In the genomic region with DNA sequence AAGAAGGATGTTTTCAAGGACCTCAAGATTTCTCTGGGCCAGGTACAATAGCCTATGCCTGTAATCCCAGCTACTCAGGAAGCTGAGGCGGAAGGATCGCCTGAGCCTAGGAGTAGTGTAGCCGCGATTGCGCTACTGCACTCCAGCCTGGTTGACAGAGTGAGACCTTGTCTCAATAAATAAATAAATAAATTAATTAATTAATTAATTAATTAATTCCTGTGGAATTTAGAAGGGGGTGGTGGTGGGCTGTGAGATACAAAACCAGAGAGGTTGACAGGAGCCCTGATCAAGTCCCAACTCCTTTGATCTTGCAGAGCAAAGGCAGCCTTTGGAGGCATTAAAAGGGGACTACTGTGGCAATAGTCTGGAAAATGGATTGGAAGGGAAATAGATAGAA, we compare ENCODE assay signal across 29 cellular contexts.
"Had no signal": no experiment of that assay in that cellular context is flagged by ENCODE, and none has a peak within 500 bp of the region (broad histone marks: within the 10 kb centered on the region; RNA-seq: fewer than 3 reads in every experiment).

No MANE protein-coding gene starts in this region.

- H3K9me3 Mint-ChIP-seq: natural killer cell had no signal

- DNase-seq: natural killer cell; occipital lobe; ovary; posterior cingulate gyrus; psoas muscle; right cardiac atrium; right lobe of liver; sigmoid colon; small intestine; stimulated activated CD4-positive, alpha-beta T cell treated with anti-CD3 and anti-CD28 coated beads, Interleukin-15, amount 100 ng/mL, for 24 hours; stimulated activated CD4-positive, alpha-beta T cell treated with anti-CD3 and anti-CD28 coated beads, Interleukin-2, amount 100 ng/mL, for 24 hours; stimulated activated CD4-positive, alpha-beta T cell treated with anti-CD3 and anti-CD28 coated beads, Interleukin-2, amount 100 ng/mL, for 48 hours; stimulated activated CD4-positive, alpha-beta T cell treated with anti-CD3 and anti-CD28 coated beads, Interleukin-4, amount 100 ng/mL, for 24 hours; stimulated activated naive B cell treated with anti-CD40 and anti-IgM and Interleukin-4, amounts not matched to agents 10 μg/mL and 1 μg/mL and 100 μg/mL, for 72 hours; stimulated activated naive CD4-positive, alpha-beta T cell treated with Interleukin-2 at 50 U/mL for 16 hours; stomach; thyroid gland; trophoblast cell; upper lobe of left lung had no signal

- H3K27ac ChIP-seq: neural progenitor cell, ovary, parathyroid adenoma, psoas muscle, right lobe of liver, sigmoid colon, stomach, thoracic aorta, thyroid gland, tibial nerve, upper lobe of left lung, vagina had no signal

- H3K4me1 ChIP-seq: neural progenitor cell, parathyroid adenoma, psoas muscle, right lobe of liver, sigmoid colon, stomach, thyroid gland, tibial nerve, upper lobe of left lung, vagina had no signal

- H3K36me3 ChIP-seq: neural progenitor cell, ovary, right lobe of liver, sigmoid colon, stomach, thoracic aorta, thyroid gland, tibial nerve, upper lobe of left lung, vagina had no signal

- ATAC-seq: natural killer cell; psoas muscle; right cardiac atrium; right lobe of liver; stimulated activated effector memory CD8-positive, alpha-beta T cell treated with anti-CD3 and anti-CD28 coated beads, Interleukin-12 subunit alpha, Interleukin-12 subunit beta, amount 100 ng/mL, for 72 hours; stimulated activated naive B cell treated with anti-CD40 and anti-IgM and Interleukin-4, amounts not matched to agents 10 μg/mL and 1 μg/mL and 100 μg/mL, for 72 hours had no signal

- FAIRE-seq: small intestine, urothelium cell line had no signal

- H3K27ac Mint-ChIP-seq: natural killer cell; nephron; neural progenitor cell; progenitor cell of endocrine pancreas; stimulated activated effector memory CD8-positive, alpha-beta T cell treated with anti-CD3 and anti-CD28 coated beads, Interleukin-12 subunit alpha, Interleukin-12 subunit beta, amount 100 ng/mL, for 72 hours; stimulated activated naive B cell treated with anti-CD40 and anti-IgM and Interleukin-4, amounts not matched to agents 10 μg/mL and 1 μg/mL and 100 μg/mL, for 72 hours; stimulated activated naive CD8-positive, alpha-beta T cell treated with anti-CD3 and anti-CD28 coated beads, Interleukin-15, Interleukin-2, amounts not matched to agents 100 ng/mL and 50 ng/mL, for 24 hours had no signal

- H3K4me1 Mint-ChIP-seq: stimulated activated effector memory CD8-positive, alpha-beta T cell treated with anti-CD3 and anti-CD28 coated beads, Interleukin-12 subunit alpha, Interleukin-12 subunit beta, amount 100 ng/mL, for 72 hours; stimulated activated naive B cell treated with anti-CD40 and anti-IgM and Interleukin-4, amounts not matched to agents 10 μg/mL and 1 μg/mL and 100 μg/mL, for 72 hours had no signal

- H3K4me3 ChIP-seq: neural progenitor cell, ovary, psoas muscle, right lobe of liver, sigmoid colon, stomach, thoracic aorta, thyroid gland, tibial nerve, upper lobe of left lung, vagina had no signal

- H3K9me3 ChIP-seq: ovary, psoas muscle, right lobe of liver, sigmoid colon, thoracic aorta, thyroid gland, upper lobe of left lung, vagina had no signal

- H3K4me2 ChIP-seq: neural progenitor cell had no signal

- H3K27me3 ChIP-seq: neural progenitor cell, ovary, right lobe of liver, sigmoid colon, thyroid gland, tibial nerve, upper lobe of left lung, vagina had no signal

- H3K9ac ChIP-seq: neural progenitor cell, parathyroid adenoma had no signal

- H3K36me3 Mint-ChIP-seq: natural killer cell; neural progenitor cell; stimulated activated effector memory CD8-positive, alpha-beta T cell treated with anti-CD3 and anti-CD28 coated beads, Interleukin-12 subunit alpha, Interleukin-12 subunit beta, amount 100 ng/mL, for 72 hours had no signal

- H2AFZ ChIP-seq: neural progenitor cell, parathyroid adenoma had no signal

- H3K4me3 Mint-ChIP-seq: natural killer cell; nephron; neural progenitor cell; stimulated activated effector memory CD8-positive, alpha-beta T cell treated with anti-CD3 and anti-CD28 coated beads, Interleukin-12 subunit alpha, Interleukin-12 subunit beta, amount 100 ng/mL, for 72 hours; stimulated activated naive B cell treated with anti-CD40 and anti-IgM and Interleukin-4, amounts not matched to agents 10 μg/mL and 1 μg/mL and 100 μg/mL, for 72 hours; stimulated activated naive CD8-positive, alpha-beta T cell treated with anti-CD3 and anti-CD28 coated beads, Interleukin-15, Interleukin-2, amounts not matched to agents 100 ng/mL and 50 ng/mL, for 24 hours had no signal
